ENCODE assay signal across 1 cellular context in genomic region chr16:57773680-57774295, GRCh38.
TF ChIP-seq lines count a peak whose summit lies in the region.

No MANE protein-coding gene starts in this region.

TF ChIP-seq in HEK293, 187 proteins besides CTCF, POLR2A, EP300 and RAD21 (continued from another document):
- TF ChIP-seq ZBTB10 (tag by site-specific recombination; IDR thresholded peaks at IDR 0.05), result no peak
